10 cellular contexts compared by ENCODE assay signal in genomic region chr10:133292919-133293809, GRCh38. TPM values are rescaled to one million over a fixed set of nuclear protein-coding genes. Genes with fewer than 3 reads are reported as not detected.
DNase-seq lines count a peak whose midpoint lies in the region; ATAC-seq and TF ChIP-seq lines count a peak whose summit lies in the region.
"Had no signal": no experiment of that assay in that cellular context is flagged by ENCODE, and none has a peak within 500 bp of the region (broad histone marks: within the 10 kb centered on the region; RNA-seq: fewer than 3 reads in every experiment).

No MANE protein-coding gene starts in this region.

- TF ChIP-seq CTCF in NB4 (IDR thresholded peaks at IDR 0.05; ENCODE audit: low read depth, low read length) (no peak), coronary artery (IDR thresholded peaks at IDR 0.05) (no peak), esophagus muscularis mucosa (IDR thresholded peaks at IDR 0.05) (no peak)

- TF ChIP-seq POLR2A in NB4 (IDR thresholded peaks at IDR 0.05; ENCODE audit: extremely low read depth, insufficient read length), result no peak
- no peak for TF ChIP-seq POLR2A in esophagus muscularis mucosa (IDR thresholded peaks at IDR 0.05; ENCODE audit: low read depth)

- peaks cover 0 to 6% of the 10 kb centered on the region in 2 donors for H3K4me1 Mint-ChIP-seq in natural killer cell treated with Interleukin-12 subunit alpha and Interleukin-12 subunit beta and Interleukin-15 and Interleukin-18, amount 100 ng/mL, for 72 hours (ENCODE audit: low read depth in 2 of 2)

- peaks cover 12% of the 10 kb centered on the region for H3K36me3 Mint-ChIP-seq in natural killer cell treated with Interleukin-12 subunit alpha and Interleukin-12 subunit beta and Interleukin-15 and Interleukin-18, amount 100 ng/mL, for 72 hours

- DNase-seq in Daoy (ENCODE audit: low read depth) (peak; percentile 87), NB4 (ENCODE audit: low read depth) (peak; percentile 91), coronary artery (ENCODE audit: low spot score) (no peak), D341Med (ENCODE audit: low spot score) (no peak), amniotic stem cell (lab: John Stamatoyannopoulos, UW) (no peak), esophagus muscularis mucosa (ENCODE audit: extremely low spot score) (no peak)
- peak; percentile 42 for DNase-seq in natural killer cell treated with Interleukin-12 subunit alpha and Interleukin-12 subunit beta and Interleukin-15 and Interleukin-18, amount 100 ng/mL, for 72 hours (ENCODE audit: low spot score)

- H3K36me3 ChIP-seq in esophagus muscularis mucosa, result peaks cover 83 to 90% (median 88%) of the 10 kb centered on the region in 4 donors

- no peak overlapping the region for H3K4me3 ChIP-seq in NB4 (ENCODE audit: low read depth, low read length)
- no peak overlapping the region for H3K4me3 ChIP-seq in coronary artery
- no peak overlapping the region for H3K4me3 ChIP-seq in esophagus muscularis mucosa
- H3K4me3 ChIP-seq: ascending aorta had no signal

- H3K9me3 ChIP-seq in esophagus muscularis mucosa, result no peaks in the 10 kb centered on the region
- H3K9me3 ChIP-seq: ascending aorta had no signal

- H3K27me3 ChIP-seq in esophagus muscularis mucosa, result no peaks in the 10 kb centered on the region
- H3K27me3 ChIP-seq: ascending aorta had no signal

- no peak for ATAC-seq in natural killer cell treated with Interleukin-12 subunit alpha and Interleukin-12 subunit beta and Interleukin-15 and Interleukin-18, amount 100 ng/mL, for 72 hours
- ATAC-seq in GM19023 (IDR thresholded peaks at IDR 0.05; ENCODE audit: unreplicated experiment), result no peak

- H3K4me3 Mint-ChIP-seq in natural killer cell treated with Interleukin-12 subunit alpha and Interleukin-12 subunit beta and Interleukin-15 and Interleukin-18, amount 100 ng/mL, for 72 hours, result no peak overlapping the region

- intact Hi-C loops in esophagus muscularis mucosa (cut with DNase I), result no loop called here

- no peaks in the 10 kb centered on the region for H3K4me1 ChIP-seq in esophagus muscularis mucosa
- H3K4me1 ChIP-seq: ascending aorta, parathyroid adenoma had no signal

- no peak overlapping the region for H3K27ac Mint-ChIP-seq in natural killer cell treated with Interleukin-12 subunit alpha and Interleukin-12 subunit beta and Interleukin-15 and Interleukin-18, amount 100 ng/mL, for 72 hours

- H3K27ac ChIP-seq in coronary artery (peak overlapping the region; percentile 9 to 43), esophagus muscularis mucosa (replicated peaks in 1 of 4) (no peak overlapping the region)
- H3K27ac ChIP-seq: parathyroid adenoma had no signal

- 55% methylated on average over 4 of the region's 38 CpGs for WGBS in esophagus muscularis mucosa

- TF ChIP-seq EP300 in esophagus muscularis mucosa (IDR thresholded peaks at IDR 0.05), result no peak

- no peaks in the 10 kb centered on the region for H3K9me3 Mint-ChIP-seq in natural killer cell treated with Interleukin-12 subunit alpha and Interleukin-12 subunit beta and Interleukin-15 and Interleukin-18, amount 100 ng/mL, for 72 hours

- no peaks in the 10 kb centered on the region for H3K27me3 Mint-ChIP-seq in natural killer cell treated with Interleukin-12 subunit alpha and Interleukin-12 subunit beta and Interleukin-15 and Interleukin-18, amount 100 ng/mL, for 72 hours

RNA-seq across cellular contexts. Expression of gene TUBGCP2, which starts 15.5 kb away (rescaled TPM):
- 19.8 and 21.6 TPM in 2 replicates for total RNA-seq in Daoy (2014; rRNA removed; shearing (Covaris generic))
- total RNA-seq in natural killer cell treated with Interleukin-12 subunit alpha and Interleukin-12 subunit beta and Interleukin-15 and Interleukin-18, amount 100 ng/mL, for 72 hours, result 10 to 100 TPM; 53.3 to 58.2 TPM
- total RNA-seq in esophagus muscularis mucosa, result 10 to 100 TPM; 30.2 to 54.4 (median 39.0) TPM

RNA-seq across cellular contexts. Expression of gene ZNF511, which starts 15.6 kb away (rescaled TPM):
- 29.8 and 40.9 TPM in 2 replicates for total RNA-seq in Daoy (2014; rRNA removed; shearing (Covaris generic))
- 10 to 100 TPM; 38.1 to 73.2 TPM for total RNA-seq in natural killer cell treated with Interleukin-12 subunit alpha and Interleukin-12 subunit beta and Interleukin-15 and Interleukin-18, amount 100 ng/mL, for 72 hours
- 10 to 100 TPM; 22.9 to 34.8 (median 33.0) TPM for total RNA-seq in esophagus muscularis mucosa

RNA-seq across cellular contexts. Expression of gene ADAM8, which starts 16.5 kb away (rescaled TPM):
- total RNA-seq in Daoy (2014; rRNA removed; shearing (Covaris generic)), result 2.9 and 6.2 TPM in 2 replicates
- 100 to 1,000 TPM; 202 to 211 TPM for total RNA-seq in natural killer cell treated with Interleukin-12 subunit alpha and Interleukin-12 subunit beta and Interleukin-15 and Interleukin-18, amount 100 ng/mL, for 72 hours
- 1 to 10 TPM; 1.2 to 8.9 (median 2.3) TPM for total RNA-seq in esophagus muscularis mucosa

RNA-seq across cellular contexts. Expression of gene CALY, which starts 43.5 kb away (rescaled TPM):
- not detected in 2 replicates for total RNA-seq in Daoy (2014; rRNA removed; shearing (Covaris generic))
- total RNA-seq in natural killer cell treated with Interleukin-12 subunit alpha and Interleukin-12 subunit beta and Interleukin-15 and Interleukin-18, amount 100 ng/mL, for 72 hours, result not detected
- 1 to 10 TPM; 1.6 to 3.6 (median 2.3) TPM for total RNA-seq in esophagus muscularis mucosa
- total RNA-seq: ascending aorta had no signal

RNA-seq across cellular contexts. Expression of gene PRAP1, which starts 54.0 kb away (rescaled TPM):
- not detected in 2 replicates for total RNA-seq in Daoy (2014; rRNA removed; shearing (Covaris generic))
- not detected for total RNA-seq in natural killer cell treated with Interleukin-12 subunit alpha and Interleukin-12 subunit beta and Interleukin-15 and Interleukin-18, amount 100 ng/mL, for 72 hours
- not detected for total RNA-seq in esophagus muscularis mucosa
- total RNA-seq: ascending aorta had no signal

Comparison
In these comparisons a context has a peak if more than half of its experiments do, and no peak if none do; other contexts are left out.
1. DNase-seq: peak in Daoy (single experiment), NB4 (single experiment) and natural killer cell treated with Interleukin-12 subunit alpha and Interleukin-12 subunit beta and Interleukin-15 and Interleukin-18, amount 100 ng/mL, for 72 hours (single experiment); none in coronary artery (single experiment), D341Med (single experiment), amniotic stem cell (single experiment) and esophagus muscularis mucosa (single experiment).
2. H3K27ac ChIP-seq: peak in coronary artery (2 of 2); none in esophagus muscularis mucosa (0 of 4).
3. RNA of gene ADAM8, which starts 16.5 kb away (total RNA-seq): 202 to 211 TPM in natural killer cell treated with Interleukin-12 subunit alpha and Interleukin-12 subunit beta and Interleukin-15 and Interleukin-18, amount 100 ng/mL, for 72 hours; 2.9 to 6.2 TPM in Daoy and 1.2 to 8.9 TPM in esophagus muscularis mucosa; every median in the first group is over 10 times any median in the second.